In the genomic region with DNA sequence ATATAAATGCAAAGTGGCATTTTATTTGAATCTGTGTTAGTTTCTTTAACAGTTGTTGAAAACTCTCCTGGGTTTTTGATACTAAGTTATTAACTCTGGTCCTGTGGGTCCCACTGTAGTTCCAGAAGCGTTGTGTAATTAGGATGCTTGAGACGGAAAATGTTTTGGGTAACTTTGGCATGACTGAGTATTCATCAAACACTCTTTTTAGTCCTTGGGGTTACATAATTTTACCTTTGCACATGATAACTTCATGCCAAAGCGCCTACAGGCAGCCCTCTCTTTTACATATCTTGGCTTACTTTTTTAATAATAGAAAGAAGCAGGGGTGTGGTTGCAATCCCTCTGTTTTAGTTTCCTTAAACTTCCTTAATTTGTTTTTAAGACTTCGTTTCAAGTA, we compare ENCODE assay signal across 24 cellular contexts.
"Had no signal": no experiment of that assay in that cellular context is flagged by ENCODE, and none has a peak within 500 bp of the region (broad histone marks: within the 10 kb centered on the region; RNA-seq: fewer than 3 reads in every experiment).

No MANE protein-coding gene starts in this region.

- H3K4me1 ChIP-seq: breast epithelium had no signal

- H3K9me3 Mint-ChIP-seq: activated naive CD4-positive, alpha-beta T cell treated with anti-CD3 and anti-CD28 coated beads, Interleukin-2, amount 50 U/mL, for 24 hours had no signal

- H3K27me3 Mint-ChIP-seq: activated naive CD4-positive, alpha-beta T cell treated with anti-CD3 and anti-CD28 coated beads, Interleukin-2, amount 50 U/mL, for 24 hours had no signal

- H3K27ac ChIP-seq: breast epithelium, Peyer's patch, RWPE1, SJCRH30 had no signal

- DNase-seq: activated CD4-positive, alpha-beta T cell treated with anti-CD3 and anti-CD28 coated beads for 48 hours; activated CD4-positive, alpha-beta T cell treated with anti-CD3 and anti-CD28 coated beads, Interleukin-2, amount 50 U/mL, for 4 hours; activated CD4-positive, CD25-positive, alpha-beta regulatory T cell treated with anti-CD3 and anti-CD28 coated beads, Interleukin-2, amount 50 U/mL, for 72 hours; activated CD8-positive, alpha-beta memory T cell treated with anti-CD3 and anti-CD28 coated beads, Interleukin-2, amount 50 U/mL, for 48 hours; activated CD8-positive, alpha-beta T cell treated with anti-CD3 and anti-CD28 coated beads, Interleukin-2, amount 10 ng/mL, durations not matched to agents 7 days and 5 days; activated T-cell treated with anti-CD3 and anti-CD28 coated beads, Interleukin-2, amount 50 U/mL, for 1 hour; aorta; caudate nucleus; Karpas-422; MM.1S; NCI-H1105 treated with DMSO at 0.1 percent for 48 hours; NCI-H1436 treated with DMSO at 0.1 percent for 48 hours; NCI-H187; NCI-H2081; NCI-H446; NCI-H524; Peyer's patch; Right ventricle myocardium superior; SJCRH30; SK-N-SH; T-helper 1 cell had no signal

- ATAC-seq: activated CD8-positive, alpha-beta T cell treated with anti-CD3 and anti-CD28 coated beads, Interleukin-2, amount 10 ng/mL, durations not matched to agents 7 days and 5 days had no signal

- H3K9ac ChIP-seq: SK-N-SH had no signal

- H3K27me3 ChIP-seq: breast epithelium, Peyer's patch, SJCRH30 had no signal

- H3K4me2 ChIP-seq: SK-N-SH had no signal

- H3K4me3 Mint-ChIP-seq: activated CD8-positive, alpha-beta T cell treated with anti-CD3 and anti-CD28 coated beads, Interleukin-2, amount 10 ng/mL, durations not matched to agents 7 days and 5 days; activated naive CD4-positive, alpha-beta T cell treated with anti-CD3 and anti-CD28 coated beads, Interleukin-2, amount 50 U/mL, for 24 hours had no signal

- H3K36me3 ChIP-seq: breast epithelium, Peyer's patch, SJCRH30 had no signal

- H3K9me3 ChIP-seq: breast epithelium, Peyer's patch, SJCRH30, SK-N-SH had no signal

- H3K27ac Mint-ChIP-seq: activated CD8-positive, alpha-beta T cell treated with anti-CD3 and anti-CD28 coated beads, Interleukin-2, amount 10 ng/mL, durations not matched to agents 7 days and 5 days; activated naive CD4-positive, alpha-beta T cell treated with anti-CD3 and anti-CD28 coated beads, Interleukin-2, amount 50 U/mL, for 24 hours had no signal

- H3K4me3 ChIP-seq: breast epithelium, Peyer's patch, SJCRH30 had no signal
